Comparison of ENCODE assay signal across 8 cellular contexts in the genomic region with DNA sequence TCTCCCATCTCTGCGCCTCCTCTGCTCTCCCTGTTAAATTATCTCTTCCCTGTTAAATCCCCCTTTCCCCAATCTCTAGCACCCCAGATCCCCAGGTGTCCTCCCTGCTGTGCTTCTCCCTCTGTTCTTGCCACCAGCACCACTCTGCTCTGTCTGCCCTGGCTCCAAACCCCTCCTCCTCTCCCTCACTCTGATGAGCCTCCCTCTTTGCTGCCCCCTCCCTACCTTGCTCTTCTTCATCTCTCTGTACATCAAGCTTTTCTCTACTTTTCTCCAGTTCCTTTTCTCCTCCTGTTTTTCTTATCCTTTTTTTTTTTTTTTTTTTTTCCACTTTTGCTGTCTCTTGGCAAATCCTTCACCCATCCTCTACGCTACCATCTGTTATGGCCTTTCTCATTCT. TPM values are rescaled to one million over a fixed set of nuclear protein-coding genes. Genes with fewer than 3 reads are reported as not detected.
DNase-seq lines count a peak whose midpoint lies in the region; ATAC-seq and TF ChIP-seq lines count a peak whose summit lies in the region.
"Not testable (repeated sequence)": the region's sequence is repeated elsewhere in the genome, so short reads cannot be mapped to it uniquely, and the experiment has no call there.

No MANE protein-coding gene starts in this region.

- H3K27me3 Mint-ChIP-seq in CD4-positive, CD25-positive, alpha-beta regulatory T cell; IgD-negative memory B cell; activated naive CD4-positive, alpha-beta T cell treated with anti-CD3 and anti-CD28 coated beads for 36 hours (ENCODE audit: low read depth); effector memory CD8-positive, alpha-beta T cell: not testable (repeated sequence)

- H4K20me1 ChIP-seq in neural cell (ENCODE audit: insufficient read depth): not testable (repeated sequence)

- peaks cover 13% of the 10 kb centered on the region for H3K4me1 ChIP-seq in CD4-positive, CD25-positive, alpha-beta regulatory T cell (ENCODE audit: control insufficient read depth, insufficient read depth, low read length, poor library complexity, severe bottlenecking)
- H3K4me1 ChIP-seq in Peyer's patch; stomach smooth muscle (ENCODE audit: control insufficient read depth, insufficient read depth, low read length): not testable (repeated sequence)

- H3K9ac ChIP-seq in neural cell (ENCODE audit: low read length): not testable (repeated sequence)
- peak overlapping the region in 1 of 2 donors; percentile 94 for H3K9ac ChIP-seq in stomach smooth muscle (ENCODE audit: low read length in 2 of 2)

- ATAC-seq in CD4-positive, CD25-positive, alpha-beta regulatory T cell (ENCODE audit: low read depth in 2 of 2); effector memory CD8-positive, alpha-beta T cell (replicated peaks): not testable (repeated sequence)

- H3K79me2 ChIP-seq in neural cell (replicated peaks; ENCODE audit: insufficient read depth, low read length): not testable (repeated sequence)

- peak overlapping the region; percentile 92 to 99 (median 96) for H3K27ac Mint-ChIP-seq in CD4-positive, CD25-positive, alpha-beta regulatory T cell
- peak overlapping the region in 2 of 3 donors; percentile 84 to 96 for H3K27ac Mint-ChIP-seq in IgD-negative memory B cell
- peak overlapping the region; percentile 65 for H3K27ac Mint-ChIP-seq in activated naive CD4-positive, alpha-beta T cell treated with anti-CD3 and anti-CD28 coated beads for 36 hours
- H3K27ac Mint-ChIP-seq in effector memory CD8-positive, alpha-beta T cell: peak overlapping the region; percentile 51 to 87

- TF ChIP-seq CTCF in Peyer's patch (IDR thresholded peaks at IDR 0.05); neural cell (IDR thresholded peaks at IDR 0.05; ENCODE audit: poor library complexity, severe bottlenecking): not testable (repeated sequence)

- H3K4me1 Mint-ChIP-seq in CD4-positive, CD25-positive, alpha-beta regulatory T cell: peaks cover 3 to 47% (median 12%) of the 10 kb centered on the region in 4 donors
- H3K4me1 Mint-ChIP-seq in IgD-negative memory B cell: peaks cover 8 to 17% (median 12%) of the 10 kb centered on the region in 3 donors
- H3K4me1 Mint-ChIP-seq in activated naive CD4-positive, alpha-beta T cell treated with anti-CD3 and anti-CD28 coated beads for 36 hours (ENCODE audit: low read depth): peaks cover 18% of the 10 kb centered on the region
- H3K4me1 Mint-ChIP-seq in effector memory CD8-positive, alpha-beta T cell (ENCODE audit: low read depth in 2 of 2): peaks cover 18 to 30% of the 10 kb centered on the region in 2 donors

- H3K9me2 ChIP-seq in neural cell (ENCODE audit: insufficient read depth, low read length): not testable (repeated sequence)

- DNase-seq in CD4-positive, CD25-positive, alpha-beta regulatory T cell; Peyer's patch; effector memory CD8-positive, alpha-beta T cell: not testable (repeated sequence)
- DNase-seq in activated naive CD4-positive, alpha-beta T cell treated with anti-CD3 and anti-CD28 coated beads for 36 hours: peak; percentile 17

- peak overlapping the region; percentile 74 for H3K27ac ChIP-seq in CD4-positive, CD25-positive, alpha-beta regulatory T cell (ENCODE audit: insufficient read depth, low read length, poor library complexity, severe bottlenecking)
- peak overlapping the region in 1 of 4 donors; percentile 75 for H3K27ac ChIP-seq in Peyer's patch
- not testable (repeated sequence) for H3K27ac ChIP-seq in neural cell (ENCODE audit: low read length); stomach smooth muscle (ENCODE audit: low read length)

- intact Hi-C loops in activated naive CD4-positive, alpha-beta T cell treated with anti-CD3 and anti-CD28 coated beads for 36 hours (cut with micrococcal nuclease): not testable (repeated sequence)

- not testable (repeated sequence) for TF ChIP-seq RAD21 in neural cell (conservative IDR thresholded peaks at IDR 0.05)

- H3K4me3 Mint-ChIP-seq in CD4-positive, CD25-positive, alpha-beta regulatory T cell: peak overlapping the region; percentile 94 to 99 (median 96)
- H3K4me3 Mint-ChIP-seq in IgD-negative memory B cell: peak overlapping the region; percentile 92 to 100 (median 98)
- peak overlapping the region; percentile 87 for H3K4me3 Mint-ChIP-seq in activated naive CD4-positive, alpha-beta T cell treated with anti-CD3 and anti-CD28 coated beads for 36 hours
- H3K4me3 Mint-ChIP-seq in effector memory CD8-positive, alpha-beta T cell: peak overlapping the region; percentile 88 to 91

- H2AFZ ChIP-seq in neural cell (ENCODE audit: low read depth, low read length): not testable (repeated sequence)

- not testable (repeated sequence) for H3F3A ChIP-seq in neural cell (ENCODE audit: insufficient read depth, low read length, poor library complexity, severe bottlenecking)

- peaks cover 0 to 30% (median 20%) of the 10 kb centered on the region in 7 donors for H3K9me3 Mint-ChIP-seq in CD4-positive, CD25-positive, alpha-beta regulatory T cell
- H3K9me3 Mint-ChIP-seq in IgD-negative memory B cell: peaks cover 0 to 19% (median 5%) of the 10 kb centered on the region in 3 donors
- peaks cover 39% of the 10 kb centered on the region for H3K9me3 Mint-ChIP-seq in activated naive CD4-positive, alpha-beta T cell treated with anti-CD3 and anti-CD28 coated beads for 36 hours
- not testable (repeated sequence) for H3K9me3 Mint-ChIP-seq in effector memory CD8-positive, alpha-beta T cell

- not testable (repeated sequence) for TF ChIP-seq EP300 in neural cell (conservative IDR thresholded peaks at IDR 0.05; ENCODE audit: poor library complexity, severe bottlenecking)

- TF ChIP-seq POLR2A in Peyer's patch (IDR thresholded peaks at IDR 0.05): not testable (repeated sequence)

- H3K9me3 ChIP-seq in CD4-positive, CD25-positive, alpha-beta regulatory T cell (ENCODE audit: control insufficient read depth in 2 of 2, low read length in 2 of 2): peaks cover 7 to 42% of the 10 kb centered on the region in 2 experiments
- H3K9me3 ChIP-seq in Peyer's patch; iPS-18c (ENCODE audit: control insufficient read depth, insufficient read depth, low read length); neural cell (ENCODE audit: low read length); stomach smooth muscle (ENCODE audit: control insufficient read depth in 2 of 2, low read length in 2 of 2): not testable (repeated sequence)

- peaks cover 13% of the 10 kb centered on the region for H3K36me3 Mint-ChIP-seq in CD4-positive, CD25-positive, alpha-beta regulatory T cell
- H3K36me3 Mint-ChIP-seq in IgD-negative memory B cell: not testable (repeated sequence)
- peaks cover 43% of the 10 kb centered on the region for H3K36me3 Mint-ChIP-seq in activated naive CD4-positive, alpha-beta T cell treated with anti-CD3 and anti-CD28 coated beads for 36 hours (ENCODE audit: low read depth)
- H3K36me3 Mint-ChIP-seq in effector memory CD8-positive, alpha-beta T cell (ENCODE audit: insufficient read depth): peaks cover 22% of the 10 kb centered on the region

- H3K36me3 ChIP-seq in CD4-positive, CD25-positive, alpha-beta regulatory T cell (ENCODE audit: control insufficient read depth, insufficient read depth, low read length); Peyer's patch; neural cell (ENCODE audit: insufficient read depth, low read length); stomach smooth muscle (ENCODE audit: control insufficient read depth in 2 of 2, insufficient read depth in 2 of 2, low read length in 2 of 2): not testable (repeated sequence)

- H3K4me3 ChIP-seq in CD4-positive, CD25-positive, alpha-beta regulatory T cell (ENCODE audit: low read depth, low read length): peak overlapping the region; percentile 91
- H3K4me3 ChIP-seq in Peyer's patch: peak overlapping the region; percentile 58 to 80 (median 64)
- H3K4me3 ChIP-seq in iPS-18c (ENCODE audit: insufficient read depth, low read depth, low read length): peak overlapping the region; percentile 99; the same call in 1 of the 2 replicates
- peak overlapping the region; percentile 72 for H3K4me3 ChIP-seq in neural cell (ENCODE audit: low read length)
- peak overlapping the region; percentile 81 to 94 for H3K4me3 ChIP-seq in stomach smooth muscle (ENCODE audit: low read length in 2 of 2)

- CTCF ChIA-PET in activated naive CD4-positive, alpha-beta T cell treated with anti-CD3 and anti-CD28 coated beads for 36 hours (lab: Charles Lee): not testable (repeated sequence)

- not testable (repeated sequence) for H3K4me2 ChIP-seq in neural cell (ENCODE audit: low read length)

- not testable (repeated sequence) for H3K27me3 ChIP-seq in CD4-positive, CD25-positive, alpha-beta regulatory T cell (ENCODE audit: control insufficient read depth, insufficient read depth, low read length); Peyer's patch; neural cell (ENCODE audit: insufficient read depth, low read depth, low read length); stomach smooth muscle (ENCODE audit: control insufficient read depth in 1 of 2, insufficient read depth in 2 of 2, low read length in 2 of 2)

RNA-seq across cellular contexts. Expression of a gene that starts 18.3 kb away (rescaled TPM):
- total RNA-seq in CD4-positive, CD25-positive, alpha-beta regulatory T cell: 5.0 TPM
- 1 to 10 TPM; 1.7 to 2.8 (median 2.3) TPM for polyA plus RNA-seq in CD4-positive, CD25-positive, alpha-beta regulatory T cell
- 2.1 TPM for polyA plus RNA-seq in IgD-negative memory B cell
- total RNA-seq in Peyer's patch: 1 to 10 TPM; 1.3 to 6.6 (median 5.3) TPM
- total RNA-seq in activated naive CD4-positive, alpha-beta T cell treated with anti-CD3 and anti-CD28 coated beads for 36 hours: 1 to 10 TPM; 4.1 to 4.3 TPM
- polyA plus RNA-seq in neural cell: 0.26 and 0.34 TPM in 2 replicates
- 1.2 TPM in 2 replicates for polyA minus RNA-seq in neural cell

RNA-seq across cellular contexts. Expression of a gene that starts 21.2 kb away (rescaled TPM):
- 5.1 TPM for total RNA-seq in CD4-positive, CD25-positive, alpha-beta regulatory T cell
- 10 to 100 TPM; 10.6 to 25.1 (median 18.7) TPM for polyA plus RNA-seq in CD4-positive, CD25-positive, alpha-beta regulatory T cell
- 9.2 TPM for polyA plus RNA-seq in IgD-negative memory B cell
- total RNA-seq in Peyer's patch: 10 to 100 TPM in 3 of 4 donors, 1 to 10 TPM in 1; 6.1 to 17.4 (median 11.4) TPM
- 10 to 100 TPM; 10.4 to 10.7 TPM for total RNA-seq in activated naive CD4-positive, alpha-beta T cell treated with anti-CD3 and anti-CD28 coated beads for 36 hours
- polyA plus RNA-seq in neural cell: 0.10 and 1.5 TPM in 2 replicates
- polyA minus RNA-seq in neural cell: 3.2 and 4.6 TPM in 2 replicates

RNA-seq across cellular contexts. Expression of a gene that starts 44.1 kb away (rescaled TPM):
- 5.6 TPM for total RNA-seq in CD4-positive, CD25-positive, alpha-beta regulatory T cell
- polyA plus RNA-seq in CD4-positive, CD25-positive, alpha-beta regulatory T cell: 1 to 10 TPM; 1.3 to 5.4 (median 1.8) TPM
- 4.7 TPM for polyA plus RNA-seq in IgD-negative memory B cell
- 10 to 100 TPM in 3 of 4 donors, 1 to 10 TPM in 1; 5.8 to 35.5 (median 17.8) TPM for total RNA-seq in Peyer's patch
- total RNA-seq in activated naive CD4-positive, alpha-beta T cell treated with anti-CD3 and anti-CD28 coated beads for 36 hours: 1 to 10 TPM; 4.2 to 4.6 TPM
- polyA plus RNA-seq in neural cell: 35.7 and 53.5 TPM in 2 replicates
- polyA minus RNA-seq in neural cell: 39.9 and 47.2 TPM in 2 replicates
